21 cellular contexts compared by ENCODE assay signal in the genomic region with DNA sequence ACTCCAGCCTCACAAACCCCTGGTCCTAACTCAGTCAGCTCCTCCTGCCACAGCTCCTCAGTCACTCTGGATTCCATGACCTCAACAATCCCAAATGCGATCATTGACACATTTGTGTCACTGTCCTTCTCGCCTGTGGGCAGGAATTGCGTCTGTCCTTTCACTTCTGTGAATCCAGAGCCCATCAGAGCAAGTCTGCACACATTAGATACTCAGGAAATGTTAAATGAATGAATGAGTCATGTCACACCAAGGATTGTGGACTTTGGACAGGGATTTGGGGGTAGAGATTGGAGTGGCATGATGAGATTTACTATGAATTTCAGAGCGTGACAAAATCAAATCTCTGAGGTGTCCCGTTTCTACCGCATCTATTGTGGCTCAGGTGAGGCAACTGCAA. TPM values are rescaled to one million over a fixed set of nuclear protein-coding genes. Genes with fewer than 3 reads are reported as not detected.
DNase-seq lines count a peak whose midpoint lies in the region; ATAC-seq, FAIRE-seq and TF ChIP-seq lines count a peak whose summit lies in the region.
"Had no signal": no experiment of that assay in that cellular context is flagged by ENCODE, and none has a peak within 500 bp of the region (broad histone marks: within the 10 kb centered on the region; RNA-seq: fewer than 3 reads in every experiment).

No MANE protein-coding gene starts in this region.

- H3K4me3 Mint-ChIP-seq in activated T-cell treated with anti-CD3 and anti-CD28 coated beads, Interleukin-2, amount 50 U/mL, for 24 hours, result no peak overlapping the region
- H3K4me3 Mint-ChIP-seq: activated naive CD8-positive, alpha-beta T cell treated with anti-CD3 and anti-CD28 coated beads, Interleukin-2, amount 50 U/mL, for 24 hours; endodermal cell had no signal

- peaks cover 19% of the 10 kb centered on the region for H3K27me3 Mint-ChIP-seq in activated T-cell treated with anti-CD3 and anti-CD28 coated beads, Interleukin-2, amount 50 U/mL, for 24 hours

- H3K4me1 ChIP-seq in mucosa of descending colon (ENCODE audit: low read depth) (peaks cover 4% of the 10 kb centered on the region), right cardiac atrium (ENCODE audit: control insufficient read depth, insufficient read depth, low read length) (peaks cover 4% of the 10 kb centered on the region)
- H3K4me1 ChIP-seq: gastrocnemius medialis, uterus had no signal

- no peaks in the 10 kb centered on the region for H3K9me3 ChIP-seq in mucosa of descending colon
- H3K9me3 ChIP-seq in right cardiac atrium (ENCODE audit: control insufficient read depth, low read length), result no peaks in the 10 kb centered on the region
- no peaks in the 10 kb centered on the region for H3K9me3 ChIP-seq in MG63
- H3K9me3 ChIP-seq: gastrocnemius medialis, uterus had no signal

- TF ChIP-seq CTCF in bronchial epithelial cell (IDR thresholded peaks at IDR 0.05; ENCODE audit: insufficient read depth, low read length, severe bottlenecking), result no peak
- TF ChIP-seq CTCF in mucosa of descending colon (IDR thresholded peaks at IDR 0.05), result no peak

- intact Hi-C loops in mucosa of descending colon (cut with DNase I, micrococcal nuclease), result no loop called here
- intact Hi-C loops in right cardiac atrium (cut with DNase I), result no loop called here

- no peaks in the 10 kb centered on the region for H3K36me3 Mint-ChIP-seq in activated T-cell treated with anti-CD3 and anti-CD28 coated beads, Interleukin-2, amount 50 U/mL, for 24 hours (ENCODE audit: low read depth)

- no peaks in the 10 kb centered on the region for H3K36me3 ChIP-seq in bronchial epithelial cell (ENCODE audit: control insufficient read depth, insufficient read depth, low read length)
- H3K36me3 ChIP-seq in mucosa of descending colon (ENCODE audit: low read depth), result no peaks in the 10 kb centered on the region
- no peaks in the 10 kb centered on the region for H3K36me3 ChIP-seq in MG63
- H3K36me3 ChIP-seq: gastrocnemius medialis, uterus had no signal

- no peaks in the 10 kb centered on the region for H3K27me3 ChIP-seq in bronchial epithelial cell (ENCODE audit: control insufficient read depth, insufficient read depth, low read length)
- no peaks in the 10 kb centered on the region for H3K27me3 ChIP-seq in right cardiac atrium (ENCODE audit: control insufficient read depth, insufficient read depth)
- H3K27me3 ChIP-seq in MG63, result no peaks in the 10 kb centered on the region
- H3K27me3 ChIP-seq: gastrocnemius medialis, uterus had no signal

- no peak overlapping the region for H3K27ac ChIP-seq in right cardiac atrium (ENCODE audit: low read length)
- H3K27ac ChIP-seq: gastrocnemius medialis, skin epidermis, uterus had no signal

- H3K4me3 ChIP-seq in bronchial epithelial cell (ENCODE audit: low read depth, low read length), result no peak overlapping the region
- H3K4me3 ChIP-seq in mucosa of descending colon, result no peak overlapping the region
- H3K4me3 ChIP-seq in right cardiac atrium (ENCODE audit: low read length), result no peak overlapping the region
- H3K4me3 ChIP-seq in MG63, result no peak overlapping the region
- H3K4me3 ChIP-seq: gastrocnemius medialis, skin epidermis, uterus had no signal

- ATAC-seq in mucosa of descending colon (peak; percentile 71), right cardiac atrium (no peak), GM18520 (IDR thresholded peaks at IDR 0.05; ENCODE audit: unreplicated experiment) (no peak)
- ATAC-seq: activated naive CD8-positive, alpha-beta T cell treated with anti-CD3 and anti-CD28 coated beads, Interleukin-2, amount 50 U/mL, for 24 hours; gastrocnemius medialis had no signal

- DNase-seq in DMS153 (lab: John Stamatoyannopoulos, UW) (peak; percentile 12), HTR-8/SVneo (ENCODE audit: insufficient read length, low spot score) (no peak), bronchial epithelial cell (ENCODE audit: low read depth) (peak; percentile 69), mucosa of descending colon (no peak), right cardiac atrium (no peak), MG63 (no peak)
- DNase-seq in activated T-cell treated with anti-CD3 and anti-CD28 coated beads, Interleukin-2, amount 50 U/mL, for 24 hours, result no peak
- DNase-seq: activated CD4-positive, alpha-beta T cell treated with anti-CD3 and anti-CD28 coated beads, Interleukin-2, amount 50 U/mL, for 1 hour; activated naive CD8-positive, alpha-beta T cell treated with anti-CD3 and anti-CD28 coated beads, Interleukin-2, amount 50 U/mL, for 24 hours; activated T-cell treated with anti-CD3 and anti-CD28 coated beads, Interleukin-2, amount 50 U/mL, for 48 hours; caudate nucleus; endodermal cell; gastrocnemius medialis; NCI-H2171 treated with DMSO at 0.1 percent for 48 hours; SIG-M5; stimulated activated naive CD4-positive, alpha-beta T cell treated with Interleukin-2 at 50 U/mL for 16 hours; T1000; uterus had no signal

- H3K27ac Mint-ChIP-seq in activated T-cell treated with anti-CD3 and anti-CD28 coated beads, Interleukin-2, amount 50 U/mL, for 24 hours, result no peak overlapping the region
- H3K27ac Mint-ChIP-seq: activated naive CD8-positive, alpha-beta T cell treated with anti-CD3 and anti-CD28 coated beads, Interleukin-2, amount 50 U/mL, for 24 hours; endodermal cell had no signal

- WGBS in right cardiac atrium, result 88% methylated on average over 6 of the region's 6 CpGs

- no peaks in the 10 kb centered on the region for H3K9me3 Mint-ChIP-seq in activated T-cell treated with anti-CD3 and anti-CD28 coated beads, Interleukin-2, amount 50 U/mL, for 24 hours
- H3K9me3 Mint-ChIP-seq: activated naive CD8-positive, alpha-beta T cell treated with anti-CD3 and anti-CD28 coated beads, Interleukin-2, amount 50 U/mL, for 24 hours had no signal

- H3K4me1 Mint-ChIP-seq in activated T-cell treated with anti-CD3 and anti-CD28 coated beads, Interleukin-2, amount 50 U/mL, for 24 hours (ENCODE audit: low read depth), result peaks cover 9% of the 10 kb centered on the region

- FAIRE-seq in HTR-8/SVneo (lab: Jason Lieb, UNC) (peak; percentile 75), bronchial epithelial cell (lab: Jason Lieb, UNC) (no peak)

RNA-seq across cellular contexts. Expression of a gene that starts 11.8 kb away (rescaled TPM):
- total RNA-seq in bronchial epithelial cell (not detected in 2 replicates), mucosa of descending colon (not detected), right cardiac atrium (not detected)
- not detected for polyA plus RNA-seq in right cardiac atrium
- total RNA-seq in MG63 (2014; rRNA removed; shearing (Covaris generic); ENCODE audit: low replicate concordance), result not detected in 2 replicates
- total RNA-seq: endodermal cell, gastrocnemius medialis, mesenteric fat pad, uterus had no signal

RNA-seq across cellular contexts. Expression of a gene that starts 13.9 kb away (rescaled TPM):
- total RNA-seq in bronchial epithelial cell (not detected in 2 replicates), mucosa of descending colon (not detected), right cardiac atrium (not detected)
- 0.02 TPM for polyA plus RNA-seq in right cardiac atrium
- total RNA-seq in MG63 (2014; rRNA removed; shearing (Covaris generic); ENCODE audit: low replicate concordance), result not detected in 2 replicates
- total RNA-seq: gastrocnemius medialis, mesenteric fat pad had no signal

Comparison
In these comparisons a context has a peak if more than half of its experiments do, and no peak if none do; other contexts are left out.
1. DNase-seq: peak in DMS153 (single experiment) and bronchial epithelial cell (single experiment); none in HTR-8/SVneo (single experiment), mucosa of descending colon (0 of 3), right cardiac atrium (0 of 3), activated T-cell treated with anti-CD3 and anti-CD28 coated beads, Interleukin-2, amount 50 U/mL, for 24 hours (single experiment) and MG63 (single experiment).